18 cellular contexts compared by ENCODE assay signal in genomic region chr3:55183259-55183658, GRCh38.
DNase-seq lines count a peak whose midpoint lies in the region; ATAC-seq and TF ChIP-seq lines count a peak whose summit lies in the region.
"Had no signal": no experiment of that assay in that cellular context is flagged by ENCODE, and none has a peak within 500 bp of the region (broad histone marks: within the 10 kb centered on the region; RNA-seq: fewer than 3 reads in every experiment).

No MANE protein-coding gene starts in this region.

- no peaks in the 10 kb centered on the region for H3K9me2 ChIP-seq in SK-N-SH

- TF ChIP-seq CTCF in IMR-90 (conservative IDR thresholded peaks at IDR 0.05; ENCODE audit: low read depth, low read length) = no peak
- no peak for TF ChIP-seq CTCF in SK-N-SH (IDR thresholded peaks at IDR 0.05)

- H3K9ac ChIP-seq in IMR-90 (ENCODE audit: low read depth, low read length) (no peak overlapping the region), SK-N-SH (no peak overlapping the region), mesenchymal stem cell (ENCODE audit: low read length) (no peak overlapping the region)

- H2AFZ ChIP-seq in IMR-90 (replicated peaks; ENCODE audit: low read length, poor library complexity) (no peak overlapping the region), SK-N-SH (ENCODE audit: low read depth) (no peak overlapping the region), mesenchymal stem cell (ENCODE audit: low read depth, low read length) (no peak overlapping the region)

- no TSS peak for BruUV-seq in IMR-90 (replicated peaks; lab: Mats Ljungman, UMichigan)

- H2BK15ac ChIP-seq in IMR-90 (ENCODE audit: low read depth, low read length) = peak overlapping the region; percentile 87
- H2BK15ac ChIP-seq in mesenchymal stem cell (ENCODE audit: low read depth, poor library complexity, severe bottlenecking) = peak overlapping the region; percentile 65

- no peaks in the 10 kb centered on the region for H3K79me2 ChIP-seq in SK-N-SH (ENCODE audit: insufficient read depth)

- H3K9me3 ChIP-seq in IMR-90 (ENCODE audit: control insufficient read depth, insufficient read depth, low read length) (no peaks in the 10 kb centered on the region), SK-N-SH (no peaks in the 10 kb centered on the region), mesenchymal stem cell (ENCODE audit: control insufficient read depth, low read length) (no peaks in the 10 kb centered on the region)
- H3K9me3 ChIP-seq in CD4-positive, alpha-beta memory T cell (ENCODE audit: control insufficient read depth in 1 of 2, low read length in 2 of 2) = no peaks in the 10 kb centered on the region
- H3K9me3 ChIP-seq: A549 had no signal

- H2BK5ac ChIP-seq in IMR-90 (ENCODE audit: low read depth, low read length, poor library complexity, severe bottlenecking) (peak overlapping the region; percentile 18), mesenchymal stem cell (ENCODE audit: low read depth, low read length, poor library complexity, severe bottlenecking) (no peak overlapping the region)

- dilution Hi-C loops in IMR-90 (cut with HindIII; ENCODE audit: low sequenced_read_pairs, unreplicated experiment) = no loop called here

- peak overlapping the region; percentile 23 for H2BK20ac ChIP-seq in IMR-90 (ENCODE audit: low read depth, low read length)

- H3K79me1 ChIP-seq in IMR-90 (ENCODE audit: low read depth in 1 of 2, low read length in 2 of 2) (peaks cover 0 to 3% of the 10 kb centered on the region in 2 experiments; a peak in 1 of 4 replicates), mesenchymal stem cell (replicated peaks; ENCODE audit: low read length, poor library complexity, severe bottlenecking) (no peaks in the 10 kb centered on the region)

- H2AK9ac ChIP-seq in IMR-90 (replicated peaks; ENCODE audit: low read depth, low read length, poor library complexity) = no peak overlapping the region

- H4K5ac ChIP-seq in IMR-90 (ENCODE audit: low read depth, low read length) = peak overlapping the region; percentile 73; the same call in 1 of the 2 replicates

- H4K8ac ChIP-seq in IMR-90 (ENCODE audit: low read depth in 2 of 2, low read length in 2 of 2) (peak overlapping the region; percentile 67 to 76), mesenchymal stem cell (ENCODE audit: low read length) (peak overlapping the region; percentile 36)

- no peak for TF ChIP-seq POLR2A in IMR-90 (IDR thresholded peaks at IDR 0.05; ENCODE audit: low read depth, low read length)

- ATAC-seq in IMR-90 (ENCODE audit: low read depth) (no peak), GM21529 (IDR thresholded peaks at IDR 0.05; ENCODE audit: unreplicated experiment) (no peak)
- ATAC-seq: A549, T-cell had no signal

- TF ChIP-seq RAD21 in IMR-90 (IDR thresholded peaks at IDR 0.05; ENCODE audit: low read length) (no peak), SK-N-SH (IDR thresholded peaks at IDR 0.05; ENCODE audit: low read length) (no peak)

- CTCF ChIA-PET in IMR-90 (lab: Yijun Ruan, JAX) = no interaction called here
- CTCF ChIA-PET in SK-N-SH (lab: Yijun Ruan, JAX) = no interaction called here
- CTCF ChIA-PET in CD4-positive, alpha-beta memory T cell (lab: Charles Lee; ENCODE audit: partially characterized antibody) = no interaction called here

- H3K14ac ChIP-seq in IMR-90 (replicated peaks; ENCODE audit: low read depth, low read length) = 0 out of 2 replicates have a peak overlapping the region, but pooled peaks have one; percentile 79
- no peak overlapping the region for H3K14ac ChIP-seq in mesenchymal stem cell (ENCODE audit: low read length in 2 of 2)

- H4K91ac ChIP-seq in IMR-90 (ENCODE audit: insufficient read depth, low read depth, low read length) = peak overlapping the region; percentile 79
- peak overlapping the region; percentile 41 for H4K91ac ChIP-seq in mesenchymal stem cell (ENCODE audit: low read length)

- H3K27me3 ChIP-seq in IMR-90 (ENCODE audit: control insufficient read depth, insufficient read depth, low read length) = no peaks in the 10 kb centered on the region
- no peaks in the 10 kb centered on the region for H3K27me3 ChIP-seq in SK-N-SH (ENCODE audit: insufficient read depth)
- no peaks in the 10 kb centered on the region for H3K27me3 ChIP-seq in mesenchymal stem cell (ENCODE audit: control insufficient read depth in 1 of 2, insufficient read depth in 1 of 2, low read length in 2 of 2)
- H3K27me3 ChIP-seq in CD4-positive, alpha-beta memory T cell (ENCODE audit: insufficient read depth, low read length) = no peaks in the 10 kb centered on the region

- H4K20me1 ChIP-seq in IMR-90 (ENCODE audit: insufficient read depth, low read length) (no peaks in the 10 kb centered on the region), SK-N-SH (ENCODE audit: insufficient read depth) (no peaks in the 10 kb centered on the region)

- TF ChIP-seq EP300 in SK-N-SH (IDR thresholded peaks at IDR 0.05; ENCODE audit: borderline replicate concordance in 1 of 2, low read depth in 1 of 2, low read length in 1 of 2) = no peak

- peaks cover 7% of the 10 kb centered on the region for H3K9me1 ChIP-seq in IMR-90 (ENCODE audit: insufficient read depth, low read length)

- peak overlapping the region; percentile 91 for H3K4ac ChIP-seq in IMR-90 (ENCODE audit: low read depth, low read length)
- H3K4ac ChIP-seq in mesenchymal stem cell (ENCODE audit: low read depth in 1 of 2, low read length in 2 of 2) = peak overlapping the region; percentile 1 to 21

- peak overlapping the region; percentile 45 for H2BK120ac ChIP-seq in IMR-90 (ENCODE audit: low read depth, low read length)
- no peak overlapping the region for H2BK120ac ChIP-seq in mesenchymal stem cell (ENCODE audit: low read depth, low read length)

- intact Hi-C loops in IMR-90 (cut with micrococcal nuclease) = loop anchor here (5.0 kb wide), 1 partner anchor 231 kb away; no protein-coding TSS in a partner anchor
- intact Hi-C loops in CD4-positive, alpha-beta memory T cell (cut with micrococcal nuclease) = loop anchor here (10.0 kb wide), 1 partner anchor 1888 kb away; no protein-coding TSS in a partner anchor

- peak overlapping the region; percentile 86 to 90 for H2BK12ac ChIP-seq in mesenchymal stem cell (ENCODE audit: low read length in 2 of 2)

- H3F3A ChIP-seq in SK-N-SH (replicated peaks; ENCODE audit: insufficient read depth) = peaks cover 3% of the 10 kb centered on the region

- no peaks in the 10 kb centered on the region for H3K4me1 Mint-ChIP-seq in CD4-positive, alpha-beta memory T cell
- H3K4me1 Mint-ChIP-seq: CD8-positive, alpha-beta memory T cell; T-cell had no signal

- H3K27me3 Mint-ChIP-seq in CD4-positive, alpha-beta memory T cell = no peaks in the 10 kb centered on the region

- H3K4me3 ChIP-seq in IMR-90 (ENCODE audit: insufficient read depth, low read depth, low read length) (no peak overlapping the region), SK-N-SH (ENCODE audit: low read depth in 2 of 2, low read length in 1 of 2) (no peak overlapping the region), mesenchymal stem cell (ENCODE audit: insufficient read depth in 1 of 2, low read depth in 1 of 2, low read length in 2 of 2) (no peak overlapping the region)
- no peak overlapping the region for H3K4me3 ChIP-seq in CD4-positive, alpha-beta memory T cell (ENCODE audit: low read length in 2 of 2)
- H3K4me3 ChIP-seq: A549 had no signal

- peak overlapping the region; percentile 60 for H2AK5ac ChIP-seq in IMR-90 (ENCODE audit: low read depth, low read length)
- no peak overlapping the region for H2AK5ac ChIP-seq in mesenchymal stem cell (ENCODE audit: low read length, severe bottlenecking)

- no peak overlapping the region for H3K27ac Mint-ChIP-seq in CD4-positive, alpha-beta memory T cell
- H3K27ac Mint-ChIP-seq: CD8-positive, alpha-beta memory T cell; T-cell had no signal

- in situ Hi-C loops in IMR-90 (cut with MboI; ENCODE audit: low sequenced_read_pairs) = no loop called here

- H3K27ac ChIP-seq in IMR-90 (ENCODE audit: insufficient read depth, low read length) (no peak overlapping the region; the same call in 1 of the 2 replicates), SK-N-SH (ENCODE audit: low read depth in 2 of 2, low read length in 1 of 2) (0 out of 4 replicates have a peak overlapping the region, but pooled peaks of 1 of the 2 experiments have one; percentile 34), mesenchymal stem cell (ENCODE audit: low read length, poor library complexity, severe bottlenecking) (no peak overlapping the region)
- H3K27ac ChIP-seq in CD4-positive, alpha-beta memory T cell (ENCODE audit: low read depth, low read length) = no peak overlapping the region
- H3K27ac ChIP-seq: A549 had no signal

- POLR2A ChIA-PET in IMR-90 (lab: Charles Lee; ENCODE audit: unreplicated experiment) (no interaction called here), SK-N-SH (lab: Yijun Ruan, JAX) (no interaction called here)
- POLR2A ChIA-PET in CD4-positive, alpha-beta memory T cell (lab: Charles Lee; ENCODE audit: partially characterized antibody) = no interaction called here

- H3K56ac ChIP-seq in IMR-90 (ENCODE audit: extremely low read depth, insufficient read depth, low read length) = no peak overlapping the region

- H3K4me3 Mint-ChIP-seq in CD4-positive, alpha-beta memory T cell = no peak overlapping the region
- H3K4me3 Mint-ChIP-seq: CD8-positive, alpha-beta memory T cell; T-cell had no signal

- H3K36me3 ChIP-seq in IMR-90 (ENCODE audit: control insufficient read depth, insufficient read depth, low read length) (no peaks in the 10 kb centered on the region), SK-N-SH (replicated peaks in 1 of 2; ENCODE audit: control insufficient read depth in 1 of 2, insufficient read depth in 2 of 2, low read length in 1 of 2) (no peaks in the 10 kb centered on the region), mesenchymal stem cell (ENCODE audit: control insufficient read depth in 1 of 2, insufficient read depth in 2 of 2, low read depth in 1 of 2, low read length in 2 of 2) (no peaks in the 10 kb centered on the region)
- H3K36me3 ChIP-seq in CD4-positive, alpha-beta memory T cell (ENCODE audit: insufficient read depth, low read length) = no peaks in the 10 kb centered on the region

- peak overlapping the region; percentile 55; the same call in 1 of the 2 replicates for H3K18ac ChIP-seq in IMR-90 (ENCODE audit: low read depth, low read length)
- peak overlapping the region; percentile 24 to 91 for H3K18ac ChIP-seq in mesenchymal stem cell (ENCODE audit: low read depth in 1 of 2, low read length in 2 of 2)

- peaks cover 4% of the 10 kb centered on the region; the same call in 1 of the 2 replicates for H3K4me1 ChIP-seq in IMR-90 (ENCODE audit: control insufficient read depth, insufficient read depth, low read length)
- peaks cover 4 to 12% of the 10 kb centered on the region in 2 experiments; a peak in 2 of 4 replicates for H3K4me1 ChIP-seq in SK-N-SH (ENCODE audit: control insufficient read depth in 1 of 2, insufficient read depth in 2 of 2, low read depth in 1 of 2, low read length in 1 of 2)
- H3K4me1 ChIP-seq in mesenchymal stem cell (ENCODE audit: control insufficient read depth, insufficient read depth, low read depth, low read length) = no peaks in the 10 kb centered on the region
- H3K4me1 ChIP-seq in CD4-positive, alpha-beta memory T cell (ENCODE audit: insufficient read depth, low read length) = no peaks in the 10 kb centered on the region
- H3K4me1 ChIP-seq: A549 had no signal

- H3K9me3 Mint-ChIP-seq in CD4-positive, alpha-beta memory T cell = peaks cover 0 to 3% (median 0%) of the 10 kb centered on the region in 8 donors

- DNase-seq in IMR-90 (no peak), NCI-H146 (lab: John Stamatoyannopoulos, UW) (peak; percentile 22), SK-N-SH (peak; percentile 32), mesenchymal stem cell (no peak), SHP77 (lab: John Stamatoyannopoulos, UW) (no peak)
- no peak for DNase-seq in CD4-positive, alpha-beta memory T cell
- DNase-seq: C1 segment of cervical spinal cord; Calu3; CD8-positive, alpha-beta memory T cell; DND-41; KBM-7; MM.1S; NCI-H187 treated with DMSO at 0.1 percent for 48 hours; NCI-H446; NCI-H524 treated with DMSO at 0.1 percent for 48 hours; T-cell had no signal

- H3K4me2 ChIP-seq in IMR-90 (ENCODE audit: low read depth, low read length) (no peak overlapping the region), SK-N-SH (no peak overlapping the region), mesenchymal stem cell (ENCODE audit: low read length, poor library complexity, severe bottlenecking) (no peak overlapping the region)
- H3K4me2 ChIP-seq: A549 had no signal

- H3K23ac ChIP-seq in IMR-90 (ENCODE audit: low read depth, low read length) (0 out of 2 replicates have a peak overlapping the region, but pooled peaks have one; percentile 20), mesenchymal stem cell (ENCODE audit: low read length in 2 of 2) (peak overlapping the region in 1 of 2 experiments; percentile 56)

- no peaks in the 10 kb centered on the region for H3K36me3 Mint-ChIP-seq in CD4-positive, alpha-beta memory T cell
- H3K36me3 Mint-ChIP-seq: CD8-positive, alpha-beta memory T cell; T-cell had no signal

Comparison
In these comparisons a context has a peak if more than half of its experiments do, and no peak if none do; other contexts are left out.
1. DNase-seq: peak in NCI-H146 (single experiment) and SK-N-SH (single experiment); none in IMR-90 (single experiment), mesenchymal stem cell (single experiment), SHP77 (0 of 2) and CD4-positive, alpha-beta memory T cell (0 of 5).